Comparison of ENCODE assay signal across 28 cellular contexts in the genomic region with DNA sequence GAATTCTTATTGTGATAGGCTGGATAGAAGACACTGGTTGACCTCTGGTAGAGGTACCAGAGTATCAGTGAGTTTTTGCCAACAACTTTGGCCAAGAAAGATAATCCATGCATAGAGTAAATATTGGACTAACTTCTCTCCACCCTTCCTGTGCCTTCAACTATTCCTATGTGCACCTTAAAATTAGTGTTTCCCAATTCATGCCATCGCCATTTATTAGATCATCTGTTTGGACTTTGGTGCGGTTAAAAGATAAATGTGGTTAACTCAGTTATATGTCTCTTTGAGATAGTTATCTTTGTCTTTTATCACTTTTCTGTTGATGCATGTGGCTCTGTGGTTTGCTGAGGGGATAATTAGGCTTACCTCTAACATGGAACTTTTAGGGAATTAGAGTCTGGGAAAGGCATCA.
"Had no signal": no experiment of that assay in that cellular context is flagged by ENCODE, and none has a peak within 500 bp of the region (broad histone marks: within the 10 kb centered on the region; RNA-seq: fewer than 3 reads in every experiment).

No MANE protein-coding gene starts in this region.

- H3K36me3 ChIP-seq: ovary, suprapubic skin, transverse colon, vagina had no signal

- H3K4me1 ChIP-seq: psoas muscle had no signal

- H3K4me3 ChIP-seq: coronary artery, esophagus muscularis mucosa, heart right ventricle, left ventricle myocardium inferior, lower lobe of right lung, ovary, psoas muscle, skin epidermis, suprapubic skin, transverse colon, upper lobe of right lung, vagina had no signal

- ATAC-seq: heart right ventricle; left cardiac atrium; lower lobe of right lung; naive thymus-derived CD8-positive, alpha-beta T cell; psoas muscle; right cardiac atrium; stimulated activated naive B cell treated with anti-CD40 and anti-IgM and Interleukin-4, amounts not matched to agents 10 μg/mL and 1 μg/mL and 100 μg/mL, for 72 hours; upper lobe of right lung had no signal

- DNase-seq: dermis blood vessel endothelial cell; effector memory CD4-positive, alpha-beta T cell; foreskin melanocyte; glutamatergic neuron; heart right ventricle; hippocampal formation; left cardiac atrium; left ventricle myocardium inferior; lower lobe of right lung; naive thymus-derived CD8-positive, alpha-beta T cell; nephron progenitor cell; nucleus accumbens; ovary; posterior cingulate gyrus; psoas muscle; right cardiac atrium; stimulated activated CD4-positive, alpha-beta T cell treated with anti-CD3 and anti-CD28 coated beads, Interleukin-15, amount 100 ng/mL, for 24 hours; stimulated activated CD4-positive, alpha-beta T cell treated with anti-CD3 and anti-CD28 coated beads, Interleukin-2, amount 100 ng/mL, for 48 hours; stimulated activated naive B cell treated with anti-CD40 and anti-IgM and Interleukin-4, amounts not matched to agents 10 μg/mL and 1 μg/mL and 100 μg/mL, for 72 hours; transverse colon; upper lobe of right lung had no signal

- FAIRE-seq: endothelial cell of umbilical vein, islet of Langerhans had no signal

- H3K27me3 ChIP-seq: ovary, suprapubic skin, transverse colon, upper lobe of right lung, vagina had no signal

- H3K9me3 ChIP-seq: esophagus muscularis mucosa, left ventricle myocardium inferior, lower lobe of right lung, ovary, psoas muscle, suprapubic skin, transverse colon, upper lobe of right lung, vagina had no signal

- H3K27ac ChIP-seq: coronary artery, esophagus muscularis mucosa, heart right ventricle, left ventricle myocardium inferior, lower lobe of right lung, ovary, psoas muscle, skin epidermis, suprapubic skin, transverse colon, upper lobe of right lung, vagina had no signal
